ENCODE assay signal across 27 cellular contexts in genomic region chr18:37400832-37401231, GRCh38.
"Had no signal": no experiment of that assay in that cellular context is flagged by ENCODE, and none has a peak within 500 bp of the region (broad histone marks: within the 10 kb centered on the region; RNA-seq: fewer than 3 reads in every experiment).

No MANE protein-coding gene starts in this region.

- ATAC-seq: naive thymus-derived CD8-positive, alpha-beta T cell; natural killer cell treated with Interleukin-12 subunit alpha and Interleukin-12 subunit beta and Interleukin-15 and Interleukin-18, amount 100 ng/mL, for 72 hours; right cardiac atrium; right lobe of liver; stimulated activated memory B cell treated with anti-CD40 and anti-IgM and Interleukin-4, amounts not matched to agents 10 μg/mL and 1 μg/mL and 100 μg/mL, for 72 hours; stimulated activated naive CD8-positive, alpha-beta T cell treated with anti-CD3 and anti-CD28 coated beads, Interleukin-15, amount 100 ng/mL, for 72 hours; stimulated activated naive CD8-positive, alpha-beta T cell treated with anti-CD3 and anti-CD28 coated beads, Interleukin-15, Interleukin-2, amounts not matched to agents 100 U/mL and 50 U/mL, for 24 hours had no signal

- H2AFZ ChIP-seq: parathyroid adenoma had no signal

- H3K9ac ChIP-seq: parathyroid adenoma had no signal

- H3K36me3 ChIP-seq: ovary, prostate gland, right lobe of liver, sigmoid colon, suprapubic skin, tibial artery, transverse colon, vagina had no signal

- H3K27me3 ChIP-seq: ovary, right lobe of liver, sigmoid colon, suprapubic skin, testis, transverse colon, vagina had no signal

- DNase-seq: naive B cell; naive thymus-derived CD8-positive, alpha-beta T cell; nephron progenitor cell; occipital lobe; ovary; right cardiac atrium; right lobe of liver; sigmoid colon; small intestine; stimulated activated CD4-positive, alpha-beta T cell treated with anti-CD3 and anti-CD28 coated beads, Interleukin-12 subunit alpha, Interleukin-12 subunit beta, amount 100 ng/mL, for 4 hours; stimulated activated CD4-positive, alpha-beta T cell treated with anti-CD3 and anti-CD28 coated beads, Interleukin-1b, Interleukin-23, amount 100 ng/mL, for 48 hours; stimulated activated CD4-positive, alpha-beta T cell treated with anti-CD3 and anti-CD28 coated beads, Interleukin-4, amount 100 ng/mL, for 1 hour; stimulated activated CD4-positive, alpha-beta T cell treated with anti-CD3 and anti-CD28 coated beads, Interleukin-4, amount 100 ng/mL, for 4 hours; stimulated activated CD8-positive, alpha-beta memory T cell treated with anti-CD3 and anti-CD28 coated beads, Interleukin-4, amount 100 ng/mL, for 48 hours; stimulated activated naive CD4-positive, alpha-beta T cell; stimulated activated naive CD8-positive, alpha-beta T cell treated with anti-CD3 and anti-CD28 coated beads, Interleukin-15, amount 100 ng/mL, for 72 hours; stimulated activated naive CD8-positive, alpha-beta T cell treated with anti-CD3 and anti-CD28 coated beads, Interleukin-15, Interleukin-2, amounts not matched to agents 100 U/mL and 50 U/mL, for 24 hours; substantia nigra; testis; tibial artery; transverse colon had no signal

- H3K4me1 ChIP-seq: parathyroid adenoma, prostate gland, right lobe of liver, testis, tibial artery had no signal

- H3K4me3 ChIP-seq: ovary, prostate gland, right lobe of liver, sigmoid colon, suprapubic skin, testis, tibial artery, transverse colon, vagina had no signal

- H3K27ac ChIP-seq: ovary, parathyroid adenoma, prostate gland, right lobe of liver, sigmoid colon, suprapubic skin, testis, tibial artery, transverse colon, vagina had no signal

- H3K9me3 ChIP-seq: ovary, prostate gland, right lobe of liver, sigmoid colon, suprapubic skin, testis, tibial artery, transverse colon, vagina had no signal
